17 cellular contexts compared by ENCODE assay signal in genomic region chr22:44419429-44419828, GRCh38.
"Had no signal": no experiment of that assay in that cellular context is flagged by ENCODE, and none has a peak within 500 bp of the region (broad histone marks: within the 10 kb centered on the region; RNA-seq: fewer than 3 reads in every experiment).

No MANE protein-coding gene starts in this region.

- DNase-seq: activated CD4-positive, CD25-positive, alpha-beta regulatory T cell; activated T-cell treated with anti-CD3 and anti-CD28 coated beads for 4 hours; amniotic stem cell; effector memory CD8-positive, alpha-beta T cell; foreskin fibroblast; glutamatergic neuron; hypothalamus; left ventricle myocardium superior; mesenchymal stem cell; naive thymus-derived CD8-positive, alpha-beta T cell; pancreas; stimulated activated CD4-positive, alpha-beta T cell treated with anti-CD3 and anti-CD28 coated beads, Interleukin-1b, Interleukin-23, amount 100 ng/mL, for 48 hours had no signal

- H3K27ac Mint-ChIP-seq: activated naive CD4-positive, alpha-beta T cell treated with anti-CD3 and anti-CD28 coated beads, Interleukin-2, amount 50 U/mL, for 24 hours; brain; dendritic cell treated with granulocyte-macrophage colony-stimulating factor and Interleukin-4, amounts not matched to agents 40 ng/mL and 50 ng/mL, for 4 days; effector memory CD8-positive, alpha-beta T cell; naive thymus-derived CD8-positive, alpha-beta T cell had no signal

- H3K36me3 ChIP-seq: pancreas, sigmoid colon, thoracic aorta had no signal

- H3K4me3 Mint-ChIP-seq: activated naive CD4-positive, alpha-beta T cell treated with anti-CD3 and anti-CD28 coated beads, Interleukin-2, amount 50 U/mL, for 24 hours; brain; dendritic cell treated with granulocyte-macrophage colony-stimulating factor and Interleukin-4, amounts not matched to agents 40 ng/mL and 50 ng/mL, for 4 days; effector memory CD8-positive, alpha-beta T cell; naive thymus-derived CD8-positive, alpha-beta T cell had no signal

- H3K27ac ChIP-seq: pancreas, sigmoid colon, thoracic aorta had no signal

- H3K4me3 ChIP-seq: pancreas, sigmoid colon, thoracic aorta had no signal

- H3K4me1 ChIP-seq: pancreas had no signal

- H3K27me3 ChIP-seq: pancreas, sigmoid colon had no signal

- H3K4me1 Mint-ChIP-seq: activated naive CD4-positive, alpha-beta T cell treated with anti-CD3 and anti-CD28 coated beads, Interleukin-2, amount 50 U/mL, for 24 hours; naive thymus-derived CD8-positive, alpha-beta T cell had no signal

- ATAC-seq: effector memory CD8-positive, alpha-beta T cell; left ventricle myocardium superior; naive thymus-derived CD8-positive, alpha-beta T cell; pancreas had no signal

- H3K36me3 Mint-ChIP-seq: brain had no signal
